ENCODE assay signal across 1 cellular context in the genomic region with DNA sequence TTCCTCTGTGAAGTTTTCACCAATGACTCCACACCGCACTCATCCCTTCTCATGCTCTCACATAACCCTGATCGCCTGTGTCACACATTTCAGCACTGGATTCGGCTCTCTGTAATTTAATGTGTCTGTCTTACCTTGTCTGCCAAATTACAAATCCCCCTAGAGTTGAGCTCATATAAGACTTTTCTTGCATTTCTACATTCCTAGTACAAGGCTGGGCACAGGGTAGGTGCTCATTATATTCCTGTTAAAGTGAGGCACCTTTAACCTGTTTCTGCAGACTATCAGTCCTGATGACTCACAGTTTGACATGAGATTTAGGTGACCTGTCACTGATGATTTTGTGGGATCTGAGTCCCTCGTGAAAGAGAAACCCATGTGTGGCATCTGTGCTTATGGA.
A peak's percentile ranks its signal among the peaks of the same experiment; 100 is the strongest.
TF ChIP-seq lines count a peak whose summit lies in the region.

No MANE protein-coding gene starts in this region.

TF ChIP-seq in K562, 482 proteins besides CTCF, POLR2A, EP300 and RAD21:
- no peak for TF ChIP-seq ZKSCAN8 (CRISPR knock-in tag; IDR thresholded peaks at IDR 0.05)
- peak; percentile 10 for TF ChIP-seq MEIS2 (IDR thresholded peaks at IDR 0.05; ENCODE audit: partially characterized antibody)
